ENCODE assay signal across 1 cellular context in genomic region chr11:122715883-122716282, GRCh38.
TF ChIP-seq lines count a peak whose summit lies in the region.

No MANE protein-coding gene starts in this region.

TF ChIP-seq in IMR-90, 13 proteins besides CTCF, POLR2A, EP300 and RAD21:
- no peak for TF ChIP-seq RFX5 (IDR thresholded peaks at IDR 0.05; ENCODE audit: low read depth, low read length)
- no peak for TF ChIP-seq BHLHE40 (IDR thresholded peaks at IDR 0.05; ENCODE audit: low read depth, low read length)
- no peak for TF ChIP-seq MAZ (IDR thresholded peaks at IDR 0.05; ENCODE audit: borderline replicate concordance, low read depth, low read length)
- no peak for TF ChIP-seq FOS (IDR thresholded peaks at IDR 0.05; ENCODE audit: low read depth, low read length)
- no peak for TF ChIP-seq MXI1 (IDR thresholded peaks at IDR 0.05; ENCODE audit: borderline replicate concordance, low read depth, low read length)
- TF ChIP-seq MAFK (IDR thresholded peaks at IDR 0.05; ENCODE audit: low read depth, low read length) = no peak
- TF ChIP-seq CEBPB (IDR thresholded peaks at IDR 0.05; ENCODE audit: low read depth, low read length) = no peak
- TF ChIP-seq RCOR1 (IDR thresholded peaks at IDR 0.05; ENCODE audit: insufficient replicate concordance, low read length) = no peak
- no peak for TF ChIP-seq ELK1 (IDR thresholded peaks at IDR 0.05; ENCODE audit: borderline replicate concordance, low read depth, low read length)
- no peak for TF ChIP-seq USF2 (IDR thresholded peaks at IDR 0.05; ENCODE audit: low read depth, low read length)
- no peak for TF ChIP-seq CHD1 (IDR thresholded peaks at IDR 0.05; ENCODE audit: low read depth, low read length)
- no peak for TF ChIP-seq SMC3 (IDR thresholded peaks at IDR 0.05; ENCODE audit: low read depth, low read length)
- no peak for TF ChIP-seq NFE2L2 (IDR thresholded peaks at IDR 0.05; ENCODE audit: low read depth, low read length)
